ENCODE assay signal across 19 cellular contexts in genomic region chr4:171334549-171334948, GRCh38.
A peak's percentile ranks its signal among the peaks of the same experiment; 100 is the strongest.
DNase-seq lines count a peak whose midpoint lies in the region; ATAC-seq, FAIRE-seq and TF ChIP-seq lines count a peak whose summit lies in the region.
"Had no signal": no experiment of that assay in that cellular context is flagged by ENCODE, and none has a peak within 500 bp of the region (broad histone marks: within the 10 kb centered on the region; RNA-seq: fewer than 3 reads in every experiment).

No MANE protein-coding gene starts in this region.

- H3K36me3 Mint-ChIP-seq in CD8-positive, alpha-beta T cell = no peaks in the 10 kb centered on the region

- CTCF ChIA-PET in CD8-positive, alpha-beta T cell (lab: Charles Lee) = no interaction called here

- POLR2A ChIA-PET in CD8-positive, alpha-beta T cell (lab: Charles Lee) = no interaction called here

- H3K27ac Mint-ChIP-seq in CD8-positive, alpha-beta T cell = no peak overlapping the region

- DNase-seq in GM12891 (ENCODE audit: insufficient read length, low spot score) (no peak), body of pancreas (no peak), germinal center (ENCODE audit: low spot score) (no peak), NCI-H187 (lab: John Stamatoyannopoulos, UW) (no peak)
- no peak for DNase-seq in CD8-positive, alpha-beta T cell
- DNase-seq: activated CD8-positive, alpha-beta memory T cell treated with anti-CD3 and anti-CD28 coated beads, Interleukin-2, amount 50 U/mL, for 4 hours; activated naive CD4-positive, alpha-beta T cell treated with anti-CD3 and anti-CD28 coated beads, Interleukin-2, amount 50 U/mL, for 16 hours; brain microvascular endothelial cell; H7; hypothalamus; left lung; NCI-H524; pancreas; stomach had no signal

- no peak overlapping the region for H3K4me3 ChIP-seq in CD8-positive, alpha-beta T cell (ENCODE audit: low read depth, low read length)
- H3K4me3 ChIP-seq in body of pancreas = no peak overlapping the region
- H3K4me3 ChIP-seq: left lung, pancreas, skin epidermis, stomach had no signal

- H3K27me3 ChIP-seq in CD8-positive, alpha-beta T cell (ENCODE audit: insufficient read depth, low read length) = no peaks in the 10 kb centered on the region
- H3K27me3 ChIP-seq in body of pancreas = no peaks in the 10 kb centered on the region
- H3K27me3 ChIP-seq: brain microvascular endothelial cell, left lung, pancreas, stomach had no signal

- no peaks in the 10 kb centered on the region for H3K4me1 ChIP-seq in CD8-positive, alpha-beta T cell (ENCODE audit: insufficient read depth, low read length)
- no peaks in the 10 kb centered on the region for H3K4me1 ChIP-seq in body of pancreas
- H3K4me1 ChIP-seq: left lung, pancreas, stomach had no signal

- no peaks in the 10 kb centered on the region for H3K9me3 ChIP-seq in CD8-positive, alpha-beta T cell (ENCODE audit: low read length)
- H3K9me3 ChIP-seq in body of pancreas = no peaks in the 10 kb centered on the region
- H3K9me3 ChIP-seq: pancreas had no signal

- 60 to 74% methylated on average over 4 of the region's 4 CpGs for WGBS in body of pancreas, 2 donors

- TF ChIP-seq POLR2A in GM12891 (IDR thresholded peaks at IDR 0.05; ENCODE audit: low read depth, low read length) (no peak), body of pancreas (IDR thresholded peaks at IDR 0.05) (no peak)

- H3K27ac ChIP-seq in CD8-positive, alpha-beta T cell (ENCODE audit: low read depth, low read length) = no peak overlapping the region
- H3K27ac ChIP-seq in body of pancreas = no peak overlapping the region
- H3K27ac ChIP-seq: brain microvascular endothelial cell, KMS-11, left lung, pancreas, skin epidermis, stomach had no signal

- ATAC-seq in GM19452 (IDR thresholded peaks at IDR 0.05; ENCODE audit: unreplicated experiment) (peak; percentile 53), HG02938 (IDR thresholded peaks at IDR 0.05; ENCODE audit: unreplicated experiment) (peak; percentile 75), HG03571 (IDR thresholded peaks at IDR 0.05; ENCODE audit: unreplicated experiment) (peak; percentile 70), body of pancreas (no peak)
- no peak for ATAC-seq in CD8-positive, alpha-beta T cell
- ATAC-seq: left lung, pancreas had no signal

- intact Hi-C loops in CD8-positive, alpha-beta T cell (cut with DNase I, micrococcal nuclease) = no loop called here
- intact Hi-C loops in body of pancreas (cut with DNase I) = no loop called here

- H3K4me3 Mint-ChIP-seq in CD8-positive, alpha-beta T cell = no peak overlapping the region

- H3K27me3 Mint-ChIP-seq in CD8-positive, alpha-beta T cell (ENCODE audit: low read depth) = no peaks in the 10 kb centered on the region

- H3K36me3 ChIP-seq in CD8-positive, alpha-beta T cell (ENCODE audit: insufficient read depth, low read length) = no peaks in the 10 kb centered on the region
- no peaks in the 10 kb centered on the region for H3K36me3 ChIP-seq in body of pancreas (replicated peaks in 1 of 2; ENCODE audit: insufficient read depth in 1 of 2, low read depth in 2 of 2)
- H3K36me3 ChIP-seq: brain microvascular endothelial cell, left lung, pancreas, stomach had no signal

- no peaks in the 10 kb centered on the region for H3K4me1 Mint-ChIP-seq in CD8-positive, alpha-beta T cell (ENCODE audit: low read depth)

- no peak for TF ChIP-seq CTCF in CD8-positive, alpha-beta T cell (IDR thresholded peaks at IDR 0.05)
- TF ChIP-seq CTCF in body of pancreas (IDR thresholded peaks at IDR 0.05) = no peak

- peaks cover 15% of the 10 kb centered on the region for H3K9me3 Mint-ChIP-seq in CD8-positive, alpha-beta T cell

- no peak for FAIRE-seq in GM12891 (lab: Jason Lieb, UNC)
- FAIRE-seq: pancreas had no signal

TF ChIP-seq in GM12891, 5 proteins besides CTCF, POLR2A, EP300 and RAD21:
- 0 out of 2 replicates have a peak, but pooled peaks have one; percentile 11 for TF ChIP-seq SPI1 (IDR thresholded peaks at IDR 0.05; ENCODE audit: low read depth, low read length)
- TF ChIP-seq POLR2AphosphoS5 (IDR thresholded peaks at IDR 0.05; ENCODE audit: low read depth, low read length) = no peak
- no peak for TF ChIP-seq PAX5 (IDR thresholded peaks at IDR 0.05; ENCODE audit: insufficient read depth, low read length, severe bottlenecking)
- TF ChIP-seq POU2F2 (IDR thresholded peaks at IDR 0.05; ENCODE audit: low read depth, low read length) = no peak
- TF ChIP-seq TAF1 (IDR thresholded peaks at IDR 0.05; ENCODE audit: low read depth, low read length) = no peak

Comparison
In these comparisons a context has a peak if more than half of its experiments do, and no peak if none do; other contexts are left out.
1. ATAC-seq: peak in GM19452 (single experiment), HG02938 (single experiment) and HG03571 (single experiment); none in CD8-positive, alpha-beta T cell (single experiment) and body of pancreas (single experiment).